Comparison of ENCODE assay signal across 8 cellular contexts in the genomic region with DNA sequence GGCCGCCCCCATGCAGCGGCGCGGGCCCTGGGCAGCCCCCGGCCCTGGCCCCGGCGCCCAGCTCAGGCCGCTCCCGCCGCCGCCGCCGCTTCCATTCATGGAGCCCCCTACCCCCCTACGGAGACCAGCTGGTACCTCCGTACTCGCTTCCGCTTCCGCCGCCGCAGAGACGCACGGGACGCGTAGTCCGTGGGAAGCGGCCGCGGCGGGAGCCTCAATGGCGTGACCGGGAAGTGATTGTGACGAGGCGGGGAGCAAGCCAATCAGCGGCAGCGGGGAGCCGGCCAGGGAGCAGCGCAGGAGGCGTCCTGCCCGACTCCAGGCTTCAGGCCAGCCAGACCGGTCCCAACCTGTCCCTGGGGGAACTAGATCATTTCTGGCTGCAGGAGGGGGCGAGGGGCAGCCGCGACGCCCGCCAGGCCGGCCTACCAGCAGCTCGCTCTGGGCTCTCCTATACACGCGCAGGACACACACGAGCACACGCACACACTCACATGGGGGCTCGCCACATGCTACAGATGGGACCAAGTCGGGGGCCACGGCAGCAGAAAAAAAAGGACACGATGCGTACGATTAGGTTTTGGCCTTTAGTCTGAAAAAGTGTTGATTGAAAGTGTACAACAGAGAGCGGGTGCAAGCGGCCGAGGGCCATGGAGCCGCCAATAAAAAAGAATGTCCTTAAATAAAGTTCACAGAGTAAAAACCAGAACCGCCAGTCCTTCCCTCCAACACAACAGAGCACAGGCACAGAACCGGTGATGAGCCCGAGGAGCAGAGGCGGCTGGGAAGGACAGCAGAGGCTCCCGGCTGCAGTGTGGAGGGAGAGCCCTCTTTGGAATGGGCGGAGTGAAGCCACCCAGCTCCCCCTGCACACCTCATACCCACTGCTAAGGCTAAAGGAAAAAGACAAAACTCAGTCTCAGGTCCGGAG. TPM values are rescaled to one million over a fixed set of nuclear protein-coding genes. Genes with fewer than 3 reads are reported as not detected.
A peak's percentile ranks its signal among the peaks of the same experiment; 100 is the strongest.
DNase-seq lines count a peak whose midpoint lies in the region; ATAC-seq and TF ChIP-seq lines count a peak whose summit lies in the region.

ZNF513 (minus strand) TSS at position 109 of the 931 bp plus-strand sequence. CDS start 208 bp downstream, outside the sequence.

- H3K9ac ChIP-seq in DND-41 (ENCODE audit: low read depth, low read length) (peak within 1 kb of the TSS; percentile 71), neural progenitor cell (peak within 1 kb of the TSS; percentile 47), stomach smooth muscle (ENCODE audit: low read length in 2 of 2) (peak within 1 kb of the TSS; percentile 88 to 92)

- TF ChIP-seq CTCF in DND-41 (IDR thresholded peaks at IDR 0.05; ENCODE audit: borderline replicate concordance, extremely low read depth, low read length, poor library complexity, severe bottlenecking) (no peak), GM23338 (conservative IDR thresholded peaks at IDR 0.05; ENCODE audit: low read depth in 2 of 2) (no peak), fibroblast of villous mesenchyme (IDR thresholded peaks at IDR 0.05; ENCODE audit: insufficient read depth, low read depth, low read length) (no peak), neural progenitor cell (IDR thresholded peaks at IDR 0.05) (no peak)

- H3K27ac ChIP-seq in DND-41 (ENCODE audit: low read length), result peak within 1 kb of the TSS; percentile 91
- peak within 1 kb of the TSS; percentile 99 for H3K27ac ChIP-seq in GM23338 (ENCODE audit: low read depth)
- peak within 1 kb of the TSS; percentile 95 for H3K27ac ChIP-seq in neural progenitor cell
- peak within 1 kb of the TSS; percentile 94 for H3K27ac ChIP-seq in stomach smooth muscle (ENCODE audit: low read length)

- ATAC-seq in DND-41 (ENCODE audit: insufficient read depth, low read depth) (peak; percentile 89), GM23338 (peak; percentile 91)

- H3K4me1 Mint-ChIP-seq in GM23338 (peaks cover 17% of the 10 kb centered on the region), neural progenitor cell (peaks cover 24% of the 10 kb centered on the region)

- H3K27me3 Mint-ChIP-seq in GM23338 (ENCODE audit: insufficient read depth, low read depth, poor library complexity) (peaks cover 27% of the 10 kb centered on the region), neural progenitor cell (ENCODE audit: insufficient read depth, low read depth) (peaks cover 14% of the 10 kb centered on the region)

- H3K27ac Mint-ChIP-seq in GM23338 (peak within 1 kb of the TSS; percentile 100), neural progenitor cell (peak within 1 kb of the TSS; percentile 94)

- no peaks in the 10 kb centered on the region for H3K9me2 ChIP-seq in GM23338 (ENCODE audit: insufficient read depth)

- H3K79me2 ChIP-seq in DND-41 (ENCODE audit: insufficient read depth, low read length), result peaks cover 39% of the 10 kb centered on the region
- peaks cover 14% of the 10 kb centered on the region for H3K79me2 ChIP-seq in GM23338 (replicated peaks; ENCODE audit: insufficient read depth)
- peaks cover 25% of the 10 kb centered on the region for H3K79me2 ChIP-seq in neural progenitor cell (ENCODE audit: low read depth)

- H3K9me3 Mint-ChIP-seq in GM23338 (no peaks in the 10 kb centered on the region), neural progenitor cell (no peaks in the 10 kb centered on the region)

- peak within 1 kb of the TSS; percentile 69 for H3K4me2 ChIP-seq in DND-41 (ENCODE audit: insufficient read depth, low read length)
- peak within 1 kb of the TSS; percentile 99 for H3K4me2 ChIP-seq in GM23338
- H3K4me2 ChIP-seq in neural progenitor cell, result peak within 1 kb of the TSS; percentile 84

- H2AFZ ChIP-seq in DND-41 (ENCODE audit: low read depth, low read length), result peak within 1 kb of the TSS; percentile 89
- H2AFZ ChIP-seq in GM23338, result peak within 1 kb of the TSS; percentile 81; the same call in 1 of the 2 replicates
- no peak within 1 kb of the TSS for H2AFZ ChIP-seq in neural progenitor cell (replicated peaks)

- H3K9me3 ChIP-seq in DND-41 (ENCODE audit: insufficient read depth, low read length, severe bottlenecking) (no peaks in the 10 kb centered on the region), MG63 (no peaks in the 10 kb centered on the region), neural progenitor cell (ENCODE audit: low read depth) (no peaks in the 10 kb centered on the region), stomach smooth muscle (ENCODE audit: control insufficient read depth in 2 of 2, low read length in 2 of 2) (no peaks in the 10 kb centered on the region)

- DNase-seq in DND-41 (peak; percentile 90), GM23338 (ENCODE audit: low spot score) (peak; percentile 98), MG63 (peak; percentile 93), SHP77 treated with DMSO at 0.1 percent for 48 hours (lab: John Stamatoyannopoulos, UW) (peak; percentile 89), activated gamma-delta T cell treated with Interleukin-2 at 50 U/mL for 16 hours (peak; percentile 87), fibroblast of villous mesenchyme (ENCODE audit: low read depth) (peak; percentile 96), neural progenitor cell (ENCODE audit: low spot score) (peak; percentile 98)

- H3K4me3 ChIP-seq in DND-41 (ENCODE audit: low read depth in 1 of 2, low read length in 2 of 2) (peak within 1 kb of the TSS; percentile 40 to 75; a peak in 3 of 4 replicates), GM23338 (peak within 1 kb of the TSS; percentile 99), MG63 (peak within 1 kb of the TSS; percentile 59), fibroblast of villous mesenchyme (ENCODE audit: low read depth, low read length) (peak within 1 kb of the TSS; percentile 78), neural progenitor cell (peak within 1 kb of the TSS; percentile 61), stomach smooth muscle (ENCODE audit: low read length in 2 of 2) (peak within 1 kb of the TSS; percentile 83)

- H3K36me3 Mint-ChIP-seq in GM23338 (ENCODE audit: low read depth), result peaks cover 78% of the 10 kb centered on the region
- peaks cover 30% of the 10 kb centered on the region for H3K36me3 Mint-ChIP-seq in neural progenitor cell

- H3F3A ChIP-seq in GM23338 (replicated peaks; ENCODE audit: low read depth), result peaks cover 47% of the 10 kb centered on the region
- H3F3A ChIP-seq in neural progenitor cell (ENCODE audit: low read depth), result peaks cover 47% of the 10 kb centered on the region

- peaks cover 26% of the 10 kb centered on the region; the same call in 1 of the 2 replicates for H4K20me1 ChIP-seq in DND-41 (ENCODE audit: insufficient read depth, low read length)
- peaks cover 3% of the 10 kb centered on the region for H4K20me1 ChIP-seq in GM23338 (replicated peaks; ENCODE audit: insufficient read depth)
- H4K20me1 ChIP-seq in neural progenitor cell (ENCODE audit: low read depth), result no peaks in the 10 kb centered on the region

- H3K27me3 ChIP-seq in DND-41 (ENCODE audit: insufficient read depth, low read length, poor library complexity) (no peaks in the 10 kb centered on the region), GM23338 (ENCODE audit: insufficient read depth) (no peaks in the 10 kb centered on the region), MG63 (no peaks in the 10 kb centered on the region), neural progenitor cell (no peaks in the 10 kb centered on the region), stomach smooth muscle (ENCODE audit: control insufficient read depth in 1 of 2, insufficient read depth in 2 of 2, low read length in 2 of 2) (no peaks in the 10 kb centered on the region)

- H3K4me3 Mint-ChIP-seq in GM23338 (peak within 1 kb of the TSS; percentile 90), neural progenitor cell (peak within 1 kb of the TSS; percentile 96)

- peaks cover 41% of the 10 kb centered on the region for H3K4me1 ChIP-seq in DND-41 (ENCODE audit: insufficient read depth, low read length)
- peaks cover 7% of the 10 kb centered on the region for H3K4me1 ChIP-seq in GM23338 (ENCODE audit: insufficient read depth)
- H3K4me1 ChIP-seq in neural progenitor cell, result peaks cover 8% of the 10 kb centered on the region
- H3K4me1 ChIP-seq in stomach smooth muscle (ENCODE audit: control insufficient read depth, insufficient read depth, low read length), result peaks cover 21% of the 10 kb centered on the region

- H3K36me3 ChIP-seq in DND-41 (ENCODE audit: insufficient read depth, low read length) (peaks cover 78% of the 10 kb centered on the region), GM23338 (ENCODE audit: insufficient read depth) (peaks cover 48% of the 10 kb centered on the region), MG63 (peaks cover 83% of the 10 kb centered on the region), neural progenitor cell (no peaks in the 10 kb centered on the region), stomach smooth muscle (ENCODE audit: control insufficient read depth in 2 of 2, insufficient read depth in 2 of 2, low read length in 2 of 2) (peaks cover 35 to 54% of the 10 kb centered on the region in 2 donors)

TF ChIP-seq in GM23338, 12 proteins besides CTCF, POLR2A, EP300 and RAD21:
- TF ChIP-seq ZNF331 (CRISPR knock-in tag; IDR thresholded peaks at IDR 0.05; ENCODE audit: low read depth) (no peak), STAT1 (IDR thresholded peaks at IDR 0.05; ENCODE audit: unreplicated experiment) (no peak), EZH2phosphoT487 (IDR thresholded peaks at IDR 0.05; ENCODE audit: unreplicated experiment) (no peak), JUNB (IDR thresholded peaks at IDR 0.05; ENCODE audit: unreplicated experiment) (no peak), ETS1 (IDR thresholded peaks at IDR 0.05) (peak; percentile 94), NANOG (IDR thresholded peaks at IDR 0.05; ENCODE audit: borderline replicate concordance) (no peak), CREB1 (CRISPR knock-in tag; IDR thresholded peaks at IDR 0.05; ENCODE audit: low read depth) (peak; percentile 89), POLR2AphosphoS5 (IDR thresholded peaks at IDR 0.05; ENCODE audit: low read depth) (peak; percentile 93)

RNA-seq across cellular contexts. Expression of gene ZNF513, which starts in this region (rescaled TPM):
- total RNA-seq in GM23338 (2014; rRNA removed; shearing (Covaris generic)), result 13.2 and 13.4 TPM in 2 replicates
- 10.4 and 11.3 TPM in 2 replicates for polyA plus RNA-seq in GM23338 (2016; fragmentation: Nextera tagmentation; extraction: Ambion mirVana)
- total RNA-seq in MG63 (2014; rRNA removed; shearing (Covaris generic); ENCODE audit: low replicate concordance), result 0.74 and 6.5 TPM in 2 replicates
- total RNA-seq in fibroblast of villous mesenchyme, result 11.7 and 11.9 TPM in 2 replicates
- total RNA-seq in neural progenitor cell (ENCODE audit: low replicate concordance), result 6.1 and 23.2 TPM in 2 replicates

Comparison
In these comparisons a context has a peak if more than half of its experiments do, and no peak if none do; other contexts are left out.
1. Peak in every context shown above with its lines: DNase-seq, ATAC-seq, H3K4me3 ChIP-seq and H3K27ac ChIP-seq.